14 cellular contexts compared by ENCODE assay signal in genomic region chr15:62075595-62076279, GRCh38. TPM values are rescaled to one million over a fixed set of nuclear protein-coding genes. Genes with fewer than 3 reads are reported as not detected.
DNase-seq lines count a peak whose midpoint lies in the region; ATAC-seq and TF ChIP-seq lines count a peak whose summit lies in the region.
"Had no signal": no experiment of that assay in that cellular context is flagged by ENCODE, and none has a peak within 500 bp of the region (broad histone marks: within the 10 kb centered on the region; RNA-seq: fewer than 3 reads in every experiment).

No MANE protein-coding gene starts in this region.

- H3K9ac ChIP-seq in neuronal stem cell (ENCODE audit: low read depth, low read length, poor library complexity) = no peak overlapping the region
- H3K9ac ChIP-seq: BLaER1 had no signal

- intact Hi-C loops in Right ventricle myocardium superior (cut with DNase I) (loop anchor here (10.0 kb wide), 1 partner anchor 229 kb away; no protein-coding TSS in a partner anchor), left ventricle myocardium inferior (cut with micrococcal nuclease) (loop anchor here (10.0 kb wide), 1 partner anchor 179 kb away; no protein-coding TSS in a partner anchor)

- DNase-seq in Right ventricle myocardium superior (peak; percentile 46), left ventricle myocardium inferior (no peak), RWPE2 (ENCODE audit: low spot score) (peak; percentile 83), kidney glomerular epithelial cell (lab: John Stamatoyannopoulos, UW) (peak; percentile 71), midbrain (lab: John Stamatoyannopoulos, UW) (no peak), neuronal stem cell (ENCODE audit: low spot score) (no peak)
- DNase-seq: activated CD8-positive, alpha-beta T cell treated with anti-CD3 and anti-CD28 coated beads, Interleukin-2, amount 10 ng/mL, durations not matched to agents 7 days and 5 days; anterior cingulate cortex; Karpas-422; left cardiac atrium; sigmoid colon had no signal

- H3K18ac ChIP-seq in neuronal stem cell (ENCODE audit: low read length) = no peak overlapping the region

- H2BK15ac ChIP-seq in neuronal stem cell (ENCODE audit: low read length) = no peak overlapping the region

- no peak overlapping the region for H2AK5ac ChIP-seq in neuronal stem cell (ENCODE audit: low read depth, low read length)

- no peak for ATAC-seq in Right ventricle myocardium superior (ENCODE audit: poor library complexity)
- ATAC-seq in RWPE2 (ENCODE audit: low read depth) = peak; percentile 100
- ATAC-seq in HG02852 (IDR thresholded peaks at IDR 0.05; ENCODE audit: unreplicated experiment) = no peak
- ATAC-seq in HG03442 (IDR thresholded peaks at IDR 0.05; ENCODE audit: unreplicated experiment) = no peak
- ATAC-seq: activated CD8-positive, alpha-beta T cell treated with anti-CD3 and anti-CD28 coated beads, Interleukin-2, amount 10 ng/mL, durations not matched to agents 7 days and 5 days had no signal

- H3K27me3 ChIP-seq in left ventricle myocardium inferior (ENCODE audit: low read depth) (no peaks in the 10 kb centered on the region), RWPE2 (ENCODE audit: insufficient read depth, poor library complexity, severe bottlenecking) (no peaks in the 10 kb centered on the region), neuronal stem cell (ENCODE audit: control insufficient read depth in 3 of 3, insufficient read depth in 3 of 3, low read depth in 1 of 3, low read length in 3 of 3) (peaks cover 0 to 9% (median 0%) of the 10 kb centered on the region in 3 experiments)
- H3K27me3 ChIP-seq: BLaER1, sigmoid colon had no signal

- H3K9me3 ChIP-seq in left ventricle myocardium inferior (replicated peaks) = no peaks in the 10 kb centered on the region
- H3K9me3 ChIP-seq in RWPE2 (ENCODE audit: severe bottlenecking) = no peaks in the 10 kb centered on the region
- H3K9me3 ChIP-seq in neuronal stem cell (replicated peaks in 1 of 2; ENCODE audit: control insufficient read depth in 2 of 2, insufficient read depth in 1 of 2, low read depth in 1 of 2, low read length in 2 of 2) = no peaks in the 10 kb centered on the region
- H3K9me3 ChIP-seq: BLaER1, sigmoid colon had no signal

- H3K4me3 ChIP-seq in left ventricle myocardium inferior (no peak overlapping the region), RWPE2 (ENCODE audit: severe bottlenecking) (no peak overlapping the region), neuronal stem cell (ENCODE audit: low read length in 2 of 2) (no peak overlapping the region)
- H3K4me3 ChIP-seq: BLaER1, sigmoid colon had no signal

- no CpG with 5 or more reads among the region's 9 CpGs for WGBS in neuronal stem cell (ENCODE audit: extremely low coverage in 2 of 2, insufficient read length in 2 of 2, insufficient replicate concordance in 1 of 2), 2 donors

- H2AFZ ChIP-seq in neuronal stem cell (ENCODE audit: low read length) = no peak overlapping the region

- H2BK12ac ChIP-seq in neuronal stem cell (ENCODE audit: low read length) = no peak overlapping the region

- no peak overlapping the region for H3K27ac ChIP-seq in left ventricle myocardium inferior (replicated peaks)
- H3K27ac ChIP-seq in RWPE2 (ENCODE audit: poor library complexity, severe bottlenecking) = peak overlapping the region; percentile 18
- H3K27ac ChIP-seq in neuronal stem cell (replicated peaks; ENCODE audit: low read length) = no peak overlapping the region
- H3K27ac ChIP-seq: BLaER1, sigmoid colon had no signal

- H3K23ac ChIP-seq in neuronal stem cell (ENCODE audit: low read depth, low read length, poor library complexity) = no peak overlapping the region

- H3K36me3 ChIP-seq in left ventricle myocardium inferior = no peaks in the 10 kb centered on the region
- H3K36me3 ChIP-seq in RWPE2 (ENCODE audit: low read depth) = no peaks in the 10 kb centered on the region
- no peaks in the 10 kb centered on the region for H3K36me3 ChIP-seq in neuronal stem cell (replicated peaks in 1 of 2; ENCODE audit: control insufficient read depth in 2 of 2, insufficient read depth in 2 of 2, low read length in 2 of 2)
- H3K36me3 ChIP-seq: BLaER1, sigmoid colon had no signal

- no peak for TF ChIP-seq CTCF in left ventricle myocardium inferior (IDR thresholded peaks at IDR 0.05; ENCODE audit: borderline replicate concordance)
- no peak for TF ChIP-seq CTCF in RWPE2 (IDR thresholded peaks at IDR 0.05; ENCODE audit: poor library complexity, severe bottlenecking)

- no peak overlapping the region for H2BK120ac ChIP-seq in neuronal stem cell (ENCODE audit: low read depth, low read length)

- H4K91ac ChIP-seq in neuronal stem cell (ENCODE audit: low read depth, low read length, poor library complexity) = no peak overlapping the region

- H3K4me2 ChIP-seq in neuronal stem cell (ENCODE audit: insufficient read depth, low read length, poor library complexity, severe bottlenecking) = no peak overlapping the region
- H3K4me2 ChIP-seq: BLaER1 had no signal

- H3K4me1 ChIP-seq in left ventricle myocardium inferior = no peaks in the 10 kb centered on the region
- peaks cover 9% of the 10 kb centered on the region for H3K4me1 ChIP-seq in RWPE2 (ENCODE audit: insufficient read depth, poor library complexity, severe bottlenecking)
- no peaks in the 10 kb centered on the region for H3K4me1 ChIP-seq in neuronal stem cell (ENCODE audit: control insufficient read depth in 2 of 2, insufficient read depth in 1 of 2, low read depth in 1 of 2, low read length in 2 of 2)
- H3K4me1 ChIP-seq: BLaER1, sigmoid colon had no signal

- H4K8ac ChIP-seq in neuronal stem cell (ENCODE audit: low read depth, low read length) = no peak overlapping the region

- H3K4ac ChIP-seq in neuronal stem cell (ENCODE audit: low read length) = no peak overlapping the region

- no peaks in the 10 kb centered on the region for H3K79me1 ChIP-seq in neuronal stem cell (ENCODE audit: low read depth, low read length)

- H3K14ac ChIP-seq in neuronal stem cell (ENCODE audit: low read length) = no peak overlapping the region

- no peak overlapping the region for H2BK5ac ChIP-seq in neuronal stem cell (ENCODE audit: low read length)

RNA-seq across cellular contexts. Expression of gene C2CD4A, which starts 9.0 kb away (rescaled TPM):
- not detected for total RNA-seq in Right ventricle myocardium superior
- total RNA-seq in left ventricle myocardium inferior = not detected
- polyA plus RNA-seq in neuronal stem cell (2013, experiment 1 of 2) = not detected
- polyA plus RNA-seq in neuronal stem cell (2013, experiment 2 of 2) = not detected
- total RNA-seq: activated CD8-positive, alpha-beta T cell treated with anti-CD3 and anti-CD28 coated beads, Interleukin-2, amount 10 ng/mL, durations not matched to agents 7 days and 5 days; left cardiac atrium had no signal

RNA-seq across cellular contexts. Expression of gene VPS13C, which starts 15.5 kb away (rescaled TPM):
- total RNA-seq in Right ventricle myocardium superior (32.8 TPM), left ventricle myocardium inferior (32.9 TPM)
- 11.5 TPM for polyA plus RNA-seq in neuronal stem cell (2013, experiment 1 of 2)
- polyA plus RNA-seq in neuronal stem cell (2013, experiment 2 of 2) = 11.7 TPM

Comparison
In these comparisons a context has a peak if more than half of its experiments do, and no peak if none do; other contexts are left out.
1. DNase-seq: peak in Right ventricle myocardium superior (single experiment), RWPE2 (single experiment) and kidney glomerular epithelial cell (single experiment); none in left ventricle myocardium inferior (single experiment), midbrain (single experiment) and neuronal stem cell (single experiment).